In the genomic region with DNA sequence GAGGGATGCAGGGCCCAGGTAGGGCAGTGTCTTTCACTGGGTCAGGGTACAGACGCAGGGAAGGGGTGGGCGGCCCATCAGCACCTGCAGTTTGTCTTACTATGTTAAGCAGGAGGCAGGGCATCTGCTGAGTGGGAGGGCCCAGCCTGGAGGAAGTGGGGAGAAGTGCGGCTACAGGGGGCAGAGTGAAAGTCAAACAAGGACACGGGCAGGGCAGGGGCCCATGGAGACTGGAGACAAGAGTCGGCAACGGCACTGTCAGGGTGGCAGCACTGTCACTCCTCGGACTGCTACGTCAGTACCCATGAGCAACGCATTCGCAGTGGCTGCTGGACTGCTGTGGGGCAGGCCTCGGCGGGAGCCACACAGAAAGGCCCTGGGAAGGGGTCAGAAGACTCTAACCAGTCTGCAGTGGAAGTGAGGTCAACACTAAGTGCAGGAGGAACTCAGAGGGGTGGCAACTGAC, we compare ENCODE assay signal across 8 cellular contexts. TPM values are rescaled to one million over a fixed set of nuclear protein-coding genes. Genes with fewer than 3 reads are reported as not detected.
DNase-seq lines count a peak whose midpoint lies in the region; ATAC-seq and TF ChIP-seq lines count a peak whose summit lies in the region.

No MANE protein-coding gene starts in this region.

- H3K27ac ChIP-seq in effector memory CD4-positive, alpha-beta T cell (ENCODE audit: insufficient read depth, low read length, poor library complexity, severe bottlenecking) = peak overlapping the region; percentile 45
- no peak overlapping the region for H3K27ac ChIP-seq in vagina

- H3K27me3 ChIP-seq in effector memory CD4-positive, alpha-beta T cell (replicated peaks; ENCODE audit: control insufficient read depth, insufficient read depth, low read length, poor library complexity, severe bottlenecking) = no peaks in the 10 kb centered on the region
- H3K27me3 ChIP-seq in vagina = no peaks in the 10 kb centered on the region

- H3K4me1 ChIP-seq in effector memory CD4-positive, alpha-beta T cell (ENCODE audit: control insufficient read depth, insufficient read depth, low read length, poor library complexity, severe bottlenecking) = peaks cover 49% of the 10 kb centered on the region
- H3K4me1 ChIP-seq in vagina = peaks cover 78% of the 10 kb centered on the region

- TF ChIP-seq CTCF in GM12873 (IDR thresholded peaks at IDR 0.05; ENCODE audit: insufficient read depth, low read depth, low read length, missing control alignments) = peak; percentile 26
- TF ChIP-seq CTCF in vagina (IDR thresholded peaks at IDR 0.05) = no peak

- H3K4me3 ChIP-seq in effector memory CD4-positive, alpha-beta T cell (ENCODE audit: insufficient read depth, low read depth, low read length, poor library complexity, severe bottlenecking) = peak overlapping the region; percentile 24
- no peak overlapping the region for H3K4me3 ChIP-seq in vagina

- intact Hi-C loops in vagina (cut with DNase I) = no loop called here

- TF ChIP-seq POLR2A in vagina (IDR thresholded peaks at IDR 0.05) = no peak

- DNase-seq in activated CD4-positive, CD25-positive, alpha-beta regulatory T cell treated with anti-CD3 and anti-CD28 coated beads, Interleukin-2, amount 50 U/mL, for 16 hours (ENCODE audit: low read depth, low spot score) = peak; percentile 22
- peak; percentile 26 to 39 (median 31) for DNase-seq in effector memory CD4-positive, alpha-beta T cell
- DNase-seq in stimulated activated CD4-positive, alpha-beta T cell treated with anti-CD3 and anti-CD28 coated beads, Interleukin-1b, Interleukin-23, amount 100 ng/mL, for 48 hours = peak; percentile 69
- no peak for DNase-seq in vagina (ENCODE audit: extremely low spot score in 2 of 2)
- DNase-seq in NCI-H187 (lab: John Stamatoyannopoulos, UW) = no peak
- no peak for DNase-seq in NCI-H1105 treated with DMSO at 0.1 percent for 48 hours (lab: John Stamatoyannopoulos, UW)

- peak; percentile 83 for ATAC-seq in HG03135 (IDR thresholded peaks at IDR 0.05; ENCODE audit: unreplicated experiment)

- H3K36me3 ChIP-seq in effector memory CD4-positive, alpha-beta T cell (ENCODE audit: control insufficient read depth, insufficient read depth, low read length) = peaks cover 1% of the 10 kb centered on the region
- no peaks in the 10 kb centered on the region for H3K36me3 ChIP-seq in vagina

- H3K9me3 ChIP-seq in effector memory CD4-positive, alpha-beta T cell (ENCODE audit: control insufficient read depth, low read length) = no peaks in the 10 kb centered on the region
- H3K9me3 ChIP-seq in vagina = no peaks in the 10 kb centered on the region

RNA-seq across cellular contexts. Expression of gene CAMSAP1, which starts 19.7 kb away (rescaled TPM):
- total RNA-seq in vagina = 20.9 TPM

Comparison
In these comparisons a context has a peak if more than half of its experiments do, and no peak if none do; other contexts are left out.
1. DNase-seq: peak in activated CD4-positive, CD25-positive, alpha-beta regulatory T cell treated with anti-CD3 and anti-CD28 coated beads, Interleukin-2, amount 50 U/mL, for 16 hours (single experiment), effector memory CD4-positive, alpha-beta T cell (3 of 3) and stimulated activated CD4-positive, alpha-beta T cell treated with anti-CD3 and anti-CD28 coated beads, Interleukin-1b, Interleukin-23, amount 100 ng/mL, for 48 hours (single experiment); none in vagina (0 of 2), NCI-H187 (0 of 2) and NCI-H1105 treated with DMSO at 0.1 percent for 48 hours (single experiment).